In the genomic region with DNA sequence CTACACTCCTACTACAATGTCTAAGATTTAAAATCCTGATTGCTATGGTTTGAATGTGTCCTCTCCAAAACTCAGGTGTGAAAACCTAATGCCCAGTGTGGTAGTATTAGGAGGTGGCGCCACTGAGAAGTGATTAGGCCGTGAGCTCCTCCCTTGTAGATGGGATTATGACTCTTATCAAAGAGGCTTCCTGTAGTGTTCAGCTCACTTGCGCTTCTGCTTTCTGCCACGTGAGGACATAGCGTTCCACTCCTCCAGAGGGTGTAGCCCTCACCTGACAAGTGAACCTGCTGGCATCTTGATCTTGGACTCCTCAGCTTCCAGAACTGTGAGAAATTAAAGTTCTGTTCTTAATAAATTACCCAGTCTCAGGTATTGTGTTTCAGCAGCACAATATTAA, we compare ENCODE assay signal across 8 cellular contexts. TPM values are rescaled to one million over a fixed set of nuclear protein-coding genes. Genes with fewer than 3 reads are reported as not detected.
DNase-seq lines count a peak whose midpoint lies in the region; ATAC-seq, FAIRE-seq and TF ChIP-seq lines count a peak whose summit lies in the region.

No MANE protein-coding gene starts in this region.

- H3K4me3 ChIP-seq in astrocyte (ENCODE audit: insufficient read depth, low read depth, low read length) (no peak overlapping the region), dorsolateral prefrontal cortex (no peak overlapping the region)

- H2AFZ ChIP-seq in astrocyte (ENCODE audit: low read depth, low read length) = no peak overlapping the region

- ATAC-seq in activated T-cell treated with anti-CD3 and anti-CD28 coated beads, Interleukin-2, amount 50 U/mL, for 4 hours = peak; percentile 50 to 65
- peak; percentile 75 for ATAC-seq in stimulated activated effector memory CD8-positive, alpha-beta T cell treated with anti-CD3 and anti-CD28 coated beads, Interleukin-12 subunit alpha, Interleukin-12 subunit beta, amount 100 ng/mL, for 72 hours

- H3K9ac ChIP-seq in astrocyte (ENCODE audit: low read length) = no peak overlapping the region

- no peak overlapping the region for H3K27ac Mint-ChIP-seq in activated T-cell treated with anti-CD3 and anti-CD28 coated beads, Interleukin-2, amount 50 U/mL, for 24 hours
- no peak overlapping the region for H3K27ac Mint-ChIP-seq in astrocyte (ENCODE audit: unreplicated experiment)
- H3K27ac Mint-ChIP-seq in stimulated activated effector memory CD8-positive, alpha-beta T cell treated with anti-CD3 and anti-CD28 coated beads, Interleukin-12 subunit alpha, Interleukin-12 subunit beta, amount 100 ng/mL, for 72 hours = no peak overlapping the region

- TF ChIP-seq CTCF in astrocyte (IDR thresholded peaks at IDR 0.05; ENCODE audit: insufficient read depth, low read depth, low read length) = peak; percentile 4
- TF ChIP-seq CTCF in dorsolateral prefrontal cortex (IDR thresholded peaks at IDR 0.05 in 54 of 56, conservative IDR thresholded peaks at IDR 0.05 in 2 of 56; ENCODE audit: low read depth in 1 of 56, partially characterized antibody in 56 of 56) = no peak

- H3K4me1 Mint-ChIP-seq in activated T-cell treated with anti-CD3 and anti-CD28 coated beads, Interleukin-2, amount 50 U/mL, for 4 hours (ENCODE audit: low read depth) = no peaks in the 10 kb centered on the region
- peaks cover 5% of the 10 kb centered on the region for H3K4me1 Mint-ChIP-seq in activated T-cell treated with anti-CD3 and anti-CD28 coated beads, Interleukin-2, amount 50 U/mL, for 24 hours (ENCODE audit: low read depth)
- H3K4me1 Mint-ChIP-seq in astrocyte (ENCODE audit: low read depth, unreplicated experiment) = no peaks in the 10 kb centered on the region
- no peaks in the 10 kb centered on the region for H3K4me1 Mint-ChIP-seq in stimulated activated effector memory CD8-positive, alpha-beta T cell treated with anti-CD3 and anti-CD28 coated beads, Interleukin-12 subunit alpha, Interleukin-12 subunit beta, amount 100 ng/mL, for 72 hours

- H3K27ac ChIP-seq in astrocyte (ENCODE audit: low read depth, low read length) (no peak overlapping the region), dorsolateral prefrontal cortex (no peak overlapping the region)

- DNase-seq in activated T-cell treated with anti-CD3 and anti-CD28 coated beads, Interleukin-2, amount 50 U/mL, for 4 hours = no peak
- DNase-seq in activated T-cell treated with anti-CD3 and anti-CD28 coated beads, Interleukin-2, amount 50 U/mL, for 24 hours = no peak
- peak; percentile 31 for DNase-seq in NCI-H748 (lab: John Stamatoyannopoulos, UW; ENCODE audit: unreplicated experiment)
- DNase-seq in astrocyte (ENCODE audit: low read depth) = no peak
- DNase-seq in stimulated activated effector memory CD8-positive, alpha-beta T cell treated with anti-CD3 and anti-CD28 coated beads, Interleukin-12 subunit alpha, Interleukin-12 subunit beta, amount 100 ng/mL, for 72 hours (ENCODE audit: low spot score in 2 of 2) = no peak
- no peak for DNase-seq in glomerular visceral epithelial cell (ENCODE audit: extremely low spot score)
- no peak for DNase-seq in dorsolateral prefrontal cortex
- DNase-seq in DMS 273 (lab: John Stamatoyannopoulos, UW; ENCODE audit: unreplicated experiment) = no peak

- peaks cover 3% of the 10 kb centered on the region for H3K27me3 ChIP-seq in astrocyte (ENCODE audit: insufficient read depth, low read length)
- H3K27me3 ChIP-seq in dorsolateral prefrontal cortex = no peaks in the 10 kb centered on the region

- intact Hi-C loops in dorsolateral prefrontal cortex (cut with DNase I) = no loop called here

- H3K4me2 ChIP-seq in astrocyte (ENCODE audit: low read length) = no peak overlapping the region

- H4K20me1 ChIP-seq in astrocyte (ENCODE audit: insufficient read depth, low read length) = no peaks in the 10 kb centered on the region

- H3K79me2 ChIP-seq in astrocyte (ENCODE audit: insufficient read depth, low read length) = no peaks in the 10 kb centered on the region

- no peak overlapping the region for H3K4me3 Mint-ChIP-seq in activated T-cell treated with anti-CD3 and anti-CD28 coated beads, Interleukin-2, amount 50 U/mL, for 4 hours
- H3K4me3 Mint-ChIP-seq in activated T-cell treated with anti-CD3 and anti-CD28 coated beads, Interleukin-2, amount 50 U/mL, for 24 hours = no peak overlapping the region
- H3K4me3 Mint-ChIP-seq in astrocyte (ENCODE audit: unreplicated experiment) = no peak overlapping the region
- no peak overlapping the region for H3K4me3 Mint-ChIP-seq in stimulated activated effector memory CD8-positive, alpha-beta T cell treated with anti-CD3 and anti-CD28 coated beads, Interleukin-12 subunit alpha, Interleukin-12 subunit beta, amount 100 ng/mL, for 72 hours

- no peaks in the 10 kb centered on the region for H3K27me3 Mint-ChIP-seq in activated T-cell treated with anti-CD3 and anti-CD28 coated beads, Interleukin-2, amount 50 U/mL, for 4 hours (ENCODE audit: low read depth)
- H3K27me3 Mint-ChIP-seq in activated T-cell treated with anti-CD3 and anti-CD28 coated beads, Interleukin-2, amount 50 U/mL, for 24 hours = no peaks in the 10 kb centered on the region
- H3K27me3 Mint-ChIP-seq in astrocyte (ENCODE audit: low read depth, unreplicated experiment) = peaks cover 12% of the 10 kb centered on the region

- no peaks in the 10 kb centered on the region for H3K36me3 Mint-ChIP-seq in activated T-cell treated with anti-CD3 and anti-CD28 coated beads, Interleukin-2, amount 50 U/mL, for 4 hours (ENCODE audit: insufficient read depth)
- no peaks in the 10 kb centered on the region for H3K36me3 Mint-ChIP-seq in activated T-cell treated with anti-CD3 and anti-CD28 coated beads, Interleukin-2, amount 50 U/mL, for 24 hours (ENCODE audit: low read depth)
- H3K36me3 Mint-ChIP-seq in astrocyte (ENCODE audit: low read depth, unreplicated experiment) = no peaks in the 10 kb centered on the region
- no peaks in the 10 kb centered on the region for H3K36me3 Mint-ChIP-seq in stimulated activated effector memory CD8-positive, alpha-beta T cell treated with anti-CD3 and anti-CD28 coated beads, Interleukin-12 subunit alpha, Interleukin-12 subunit beta, amount 100 ng/mL, for 72 hours

- H3K9me3 Mint-ChIP-seq in activated T-cell treated with anti-CD3 and anti-CD28 coated beads, Interleukin-2, amount 50 U/mL, for 4 hours = no peaks in the 10 kb centered on the region
- H3K9me3 Mint-ChIP-seq in activated T-cell treated with anti-CD3 and anti-CD28 coated beads, Interleukin-2, amount 50 U/mL, for 24 hours = no peaks in the 10 kb centered on the region
- no peaks in the 10 kb centered on the region for H3K9me3 Mint-ChIP-seq in astrocyte (ENCODE audit: unreplicated experiment)
- no peaks in the 10 kb centered on the region for H3K9me3 Mint-ChIP-seq in stimulated activated effector memory CD8-positive, alpha-beta T cell treated with anti-CD3 and anti-CD28 coated beads, Interleukin-12 subunit alpha, Interleukin-12 subunit beta, amount 100 ng/mL, for 72 hours

- no peaks in the 10 kb centered on the region for H3K36me3 ChIP-seq in astrocyte (ENCODE audit: insufficient read depth, low read length)

- H3K9me3 ChIP-seq in astrocyte (ENCODE audit: insufficient read depth, low read depth, low read length) = no peaks in the 10 kb centered on the region

- no peak for FAIRE-seq in astrocyte (lab: Jason Lieb, UNC)

- no peaks in the 10 kb centered on the region for H3K4me1 ChIP-seq in astrocyte (ENCODE audit: insufficient read depth, low read length)

RNA-seq across cellular contexts. Expression of gene WHRN, which starts 33.0 kb away (rescaled TPM):
- total RNA-seq in activated T-cell treated with anti-CD3 and anti-CD28 coated beads, Interleukin-2, amount 50 U/mL, for 4 hours = 1 to 10 TPM; 2.0 to 5.8 (median 2.2) TPM
- total RNA-seq in astrocyte (9.4 and 10.2 TPM in 2 replicates), dorsolateral prefrontal cortex (100 to 1,000 TPM in 2 of 120 experiments, 10 to 100 TPM in 117, 1 to 10 TPM in 1; 8.2 to 129 (median 33.9) TPM)

RNA-seq across cellular contexts. Expression of gene ATP6V1G1, which starts 49.3 kb away (rescaled TPM):
- 10 to 100 TPM; 45.2 to 51.0 (median 50.3) TPM for total RNA-seq in activated T-cell treated with anti-CD3 and anti-CD28 coated beads, Interleukin-2, amount 50 U/mL, for 4 hours
- total RNA-seq in astrocyte (181 and 188 TPM in 2 replicates), dorsolateral prefrontal cortex (100 to 1,000 TPM in 2 of 120 experiments, 10 to 100 TPM in 118; 40.7 to 117 (median 67.2) TPM)
